Comparison of ENCODE assay signal across 9 cellular contexts in genomic region chr10:26858707-26859034, GRCh38. TPM values are rescaled to one million over a fixed set of nuclear protein-coding genes. Genes with fewer than 3 reads are reported as not detected.
DNase-seq lines count a peak whose midpoint lies in the region; ATAC-seq and TF ChIP-seq lines count a peak whose summit lies in the region.
"Had no signal": no experiment of that assay in that cellular context is flagged by ENCODE, and none has a peak within 500 bp of the region (broad histone marks: within the 10 kb centered on the region; RNA-seq: fewer than 3 reads in every experiment).

No MANE protein-coding gene starts in this region.

- H3K27ac Mint-ChIP-seq in endothelial cell (ENCODE audit: unreplicated experiment) = no peak overlapping the region

- no peaks in the 10 kb centered on the region for H3K36me3 ChIP-seq in psoas muscle (ENCODE audit: insufficient read depth in 1 of 2, low read depth in 1 of 2)

- H3K4me1 ChIP-seq in psoas muscle = peaks cover 44% of the 10 kb centered on the region

- 34 to 46% (median 35%) methylated on average over 2 of the region's 2 CpGs for WGBS in psoas muscle, 3 donors

- no peaks in the 10 kb centered on the region for H3K9me3 Mint-ChIP-seq in endothelial cell (ENCODE audit: unreplicated experiment)

- H3K9me3 ChIP-seq in psoas muscle = no peaks in the 10 kb centered on the region

- no peak for DNase-seq in GM12864 (ENCODE audit: low read depth)
- peak; percentile 53 for DNase-seq in OCI-M1 (lab: John Stamatoyannopoulos, UW)
- no peak for DNase-seq in endothelial cell (ENCODE audit: low spot score)
- DNase-seq in psoas muscle = no peak
- DNase-seq in OCI-M2 (lab: John Stamatoyannopoulos, UW; ENCODE audit: unreplicated experiment) = no peak
- no peak for DNase-seq in activated effector memory CD4-positive, alpha-beta T cell treated with anti-CD3 and anti-CD28 coated beads, Interleukin-2, amount 50 U/mL, for 16 hours
- DNase-seq in stimulated activated naive CD4-positive, alpha-beta T cell (lab: John Stamatoyannopoulos, UW) = no peak
- DNase-seq: hippocampal formation had no signal

- TF ChIP-seq CTCF in GM12864 (IDR thresholded peaks at IDR 0.05; ENCODE audit: low read depth, low read length, missing control alignments) (no peak), endothelial cell (IDR thresholded peaks at IDR 0.05; ENCODE audit: unreplicated experiment) (no peak), psoas muscle (IDR thresholded peaks at IDR 0.05) (no peak)

- peaks cover 5% of the 10 kb centered on the region for H3K27me3 Mint-ChIP-seq in endothelial cell (ENCODE audit: unreplicated experiment)

- peaks cover 3% of the 10 kb centered on the region for H3K36me3 Mint-ChIP-seq in endothelial cell (ENCODE audit: low read depth, unreplicated experiment)

- peak overlapping the region; percentile 95 for H3K27ac ChIP-seq in psoas muscle

- no peak for ATAC-seq in psoas muscle
- ATAC-seq in HG03571 (IDR thresholded peaks at IDR 0.05; ENCODE audit: unreplicated experiment) = no peak

- peaks cover 36% of the 10 kb centered on the region for H3K4me1 Mint-ChIP-seq in endothelial cell (ENCODE audit: unreplicated experiment)

- peak overlapping the region; percentile 3 for H3K4me3 Mint-ChIP-seq in endothelial cell (ENCODE audit: unreplicated experiment)

- intact Hi-C loops in psoas muscle (cut with DNase I) = loop anchor here in 1 of 2 donors (5.0 kb wide), 1 partner anchor 66 kb away; no protein-coding TSS in a partner anchor

- peak overlapping the region; percentile 73 for H3K4me3 ChIP-seq in GM12864 (ENCODE audit: low read depth, low read length)
- H3K4me3 ChIP-seq in psoas muscle = peak overlapping the region; percentile 73

- H3K27me3 ChIP-seq in psoas muscle (ENCODE audit: insufficient read depth in 3 of 3, low read length in 2 of 3) = no peaks in the 10 kb centered on the region

RNA-seq across cellular contexts. Expression of gene ABI1, which starts 2.1 kb away (rescaled TPM):
- 67.5 TPM for total RNA-seq in endothelial cell (ENCODE audit: unreplicated experiment)
- 10 to 100 TPM; 24.9 to 33.8 (median 31.2) TPM for total RNA-seq in psoas muscle
- polyA plus RNA-seq in psoas muscle = 10 to 100 TPM; 13.9 to 30.6 (median 18.2) TPM
